Comparison of ENCODE assay signal across 26 cellular contexts in genomic region chr5:54109931-54110330, GRCh38.
"Had no signal": no experiment of that assay in that cellular context is flagged by ENCODE, and none has a peak within 500 bp of the region (broad histone marks: within the 10 kb centered on the region; RNA-seq: fewer than 3 reads in every experiment).

No MANE protein-coding gene starts in this region.

- H3K9me3 ChIP-seq: left lung, lower lobe of right lung, psoas muscle, suprapubic skin, tibial artery, upper lobe of right lung had no signal

- DNase-seq: activated CD4-positive, alpha-beta memory T cell treated with anti-CD3 and anti-CD28 coated beads, Interleukin-2, amount 10 ng/mL, durations not matched to agents 7 days and 5 days; activated CD4-positive, alpha-beta T cell treated with anti-CD3 and anti-CD28 coated beads for 1 hour; activated CD4-positive, alpha-beta T cell treated with anti-CD3 and anti-CD28 coated beads, Interleukin-2, amount 10 ng/mL, durations not matched to agents 7 days and 5 days; activated CD8-positive, alpha-beta memory T cell treated with anti-CD3 and anti-CD28 coated beads, Interleukin-2, amount 50 U/mL, for 48 hours; activated gamma-delta T cell; activated naive CD4-positive, alpha-beta T cell treated with anti-CD3 and anti-CD28 coated beads, Interleukin-2, amount 10 ng/mL, durations not matched to agents 7 days and 5 days; activated naive CD8-positive, alpha-beta T cell treated with anti-CD3 and anti-CD28 coated beads, Interleukin-2, amount 10 ng/mL, durations not matched to agents 7 days and 5 days; activated T-cell treated with anti-CD3 and anti-CD28 coated beads, Interleukin-2, amount 50 U/mL, for 24 hours; dermis blood vessel endothelial cell; effector CD8-positive, alpha-beta T cell; erythroblast; left lung; lower lobe of right lung; mesendoderm; natural killer cell; occipital lobe; psoas muscle; stimulated activated CD4-positive, alpha-beta T cell treated with anti-CD3 and anti-CD28 coated beads, Interleukin-15, amount 100 ng/mL, for 24 hours; stimulated activated CD4-positive, alpha-beta T cell treated with anti-CD3 and anti-CD28 coated beads, Interleukin-2, amount 100 ng/mL, for 24 hours; stimulated activated naive CD4-positive, alpha-beta T cell; tibial artery; upper lobe of right lung; WERI-Rb-1 had no signal

- H3K27ac Mint-ChIP-seq: activated CD4-positive, alpha-beta memory T cell treated with anti-CD3 and anti-CD28 coated beads, Interleukin-2, amount 10 ng/mL, durations not matched to agents 7 days and 5 days; activated CD4-positive, alpha-beta T cell treated with anti-CD3 and anti-CD28 coated beads, Interleukin-2, amount 10 ng/mL, durations not matched to agents 7 days and 5 days; activated naive CD4-positive, alpha-beta T cell treated with anti-CD3 and anti-CD28 coated beads, Interleukin-2, amount 10 ng/mL, durations not matched to agents 7 days and 5 days; activated naive CD8-positive, alpha-beta T cell treated with anti-CD3 and anti-CD28 coated beads, Interleukin-2, amount 10 ng/mL, durations not matched to agents 7 days and 5 days; activated T-cell treated with anti-CD3 and anti-CD28 coated beads, Interleukin-2, amount 50 U/mL, for 24 hours; natural killer cell; neural progenitor cell had no signal

- H3K27me3 ChIP-seq: left lung, neural progenitor cell, suprapubic skin, tibial artery, upper lobe of right lung had no signal

- H3K9ac ChIP-seq: neural progenitor cell, parathyroid adenoma had no signal

- H3K4me3 Mint-ChIP-seq: activated CD4-positive, alpha-beta memory T cell treated with anti-CD3 and anti-CD28 coated beads, Interleukin-2, amount 10 ng/mL, durations not matched to agents 7 days and 5 days; activated CD4-positive, alpha-beta T cell treated with anti-CD3 and anti-CD28 coated beads, Interleukin-2, amount 10 ng/mL, durations not matched to agents 7 days and 5 days; activated naive CD4-positive, alpha-beta T cell treated with anti-CD3 and anti-CD28 coated beads, Interleukin-2, amount 10 ng/mL, durations not matched to agents 7 days and 5 days; activated naive CD8-positive, alpha-beta T cell treated with anti-CD3 and anti-CD28 coated beads, Interleukin-2, amount 10 ng/mL, durations not matched to agents 7 days and 5 days; activated T-cell treated with anti-CD3 and anti-CD28 coated beads, Interleukin-2, amount 50 U/mL, for 24 hours; natural killer cell; neural progenitor cell had no signal

- H3K27me3 Mint-ChIP-seq: activated CD4-positive, alpha-beta memory T cell treated with anti-CD3 and anti-CD28 coated beads, Interleukin-2, amount 10 ng/mL, durations not matched to agents 7 days and 5 days; activated CD4-positive, alpha-beta T cell treated with anti-CD3 and anti-CD28 coated beads, Interleukin-2, amount 10 ng/mL, durations not matched to agents 7 days and 5 days; activated naive CD4-positive, alpha-beta T cell treated with anti-CD3 and anti-CD28 coated beads, Interleukin-2, amount 10 ng/mL, durations not matched to agents 7 days and 5 days; activated naive CD8-positive, alpha-beta T cell treated with anti-CD3 and anti-CD28 coated beads, Interleukin-2, amount 10 ng/mL, durations not matched to agents 7 days and 5 days; activated T-cell treated with anti-CD3 and anti-CD28 coated beads, Interleukin-2, amount 50 U/mL, for 24 hours had no signal

- H3K4me2 ChIP-seq: neural progenitor cell had no signal

- H3K79me2 ChIP-seq: parathyroid adenoma had no signal

- H3K36me3 Mint-ChIP-seq: activated naive CD4-positive, alpha-beta T cell treated with anti-CD3 and anti-CD28 coated beads, Interleukin-2, amount 10 ng/mL, durations not matched to agents 7 days and 5 days; natural killer cell had no signal

- H3K4me1 Mint-ChIP-seq: activated CD4-positive, alpha-beta memory T cell treated with anti-CD3 and anti-CD28 coated beads, Interleukin-2, amount 10 ng/mL, durations not matched to agents 7 days and 5 days; activated CD4-positive, alpha-beta T cell treated with anti-CD3 and anti-CD28 coated beads, Interleukin-2, amount 10 ng/mL, durations not matched to agents 7 days and 5 days; activated naive CD4-positive, alpha-beta T cell treated with anti-CD3 and anti-CD28 coated beads, Interleukin-2, amount 10 ng/mL, durations not matched to agents 7 days and 5 days; activated naive CD8-positive, alpha-beta T cell treated with anti-CD3 and anti-CD28 coated beads, Interleukin-2, amount 10 ng/mL, durations not matched to agents 7 days and 5 days had no signal

- H3K36me3 ChIP-seq: left lung, neural progenitor cell, tibial artery, WERI-Rb-1 had no signal

- H3K9me3 Mint-ChIP-seq: activated CD4-positive, alpha-beta memory T cell treated with anti-CD3 and anti-CD28 coated beads, Interleukin-2, amount 10 ng/mL, durations not matched to agents 7 days and 5 days; activated CD4-positive, alpha-beta T cell treated with anti-CD3 and anti-CD28 coated beads, Interleukin-2, amount 10 ng/mL, durations not matched to agents 7 days and 5 days; activated naive CD4-positive, alpha-beta T cell treated with anti-CD3 and anti-CD28 coated beads, Interleukin-2, amount 10 ng/mL, durations not matched to agents 7 days and 5 days; activated naive CD8-positive, alpha-beta T cell treated with anti-CD3 and anti-CD28 coated beads, Interleukin-2, amount 10 ng/mL, durations not matched to agents 7 days and 5 days; activated T-cell treated with anti-CD3 and anti-CD28 coated beads, Interleukin-2, amount 50 U/mL, for 24 hours; natural killer cell had no signal

- H3K4me1 ChIP-seq: left lung, lower lobe of right lung, neural progenitor cell, parathyroid adenoma, psoas muscle, suprapubic skin, tibial artery, upper lobe of right lung had no signal

- H2AFZ ChIP-seq: neural progenitor cell, parathyroid adenoma had no signal

- ATAC-seq: left lung, lower lobe of right lung, natural killer cell, psoas muscle, upper lobe of right lung had no signal

- H3K27ac ChIP-seq: left lung, lower lobe of right lung, neural progenitor cell, parathyroid adenoma, psoas muscle, suprapubic skin, tibial artery, upper lobe of right lung, WERI-Rb-1 had no signal

- H3K4me3 ChIP-seq: left lung, lower lobe of right lung, neural progenitor cell, psoas muscle, suprapubic skin, tibial artery, upper lobe of right lung had no signal
